Comparison of ENCODE assay signal across 1 cellular context in genomic region chr2:53970898-53971681, GRCh38.
TF ChIP-seq lines count a peak whose summit lies in the region.

Gene PSME4 (minus strand): TSS chr2:53970993. CDS start chr2:53970784, 209 bp downstream.

TF ChIP-seq in HepG2, 621 proteins besides CTCF, POLR2A, EP300 and RAD21 (continued from another document and continues in another):
- TF ChIP-seq YY1 (IDR thresholded peaks at IDR 0.05; ENCODE audit: insufficient read depth, insufficient replicate concordance, low read depth, low read length), result peak; percentile 63
- TF ChIP-seq NBN (conservative IDR thresholded peaks at IDR 0.05), result no peak
- TF ChIP-seq SALL1 (CRISPR knock-in tag; IDR thresholded peaks at IDR 0.05), result peak; percentile 92
- no peak for TF ChIP-seq ZNF562 (CRISPR knock-in tag; IDR thresholded peaks at IDR 0.05; ENCODE audit: borderline replicate concordance)
- TF ChIP-seq MED1 (CRISPR knock-in tag; IDR thresholded peaks at IDR 0.05), result peak; percentile 75; the same call in 1 of the 2 replicates
- TF ChIP-seq SATB2 (CRISPR knock-in tag; IDR thresholded peaks at IDR 0.05), result peak; percentile 86; the same call in 1 of the 2 replicates
- TF ChIP-seq RBM39 (IDR thresholded peaks at IDR 0.05; ENCODE audit: low read depth, low read length, poor library complexity, severe bottlenecking), result no peak
- no peak for TF ChIP-seq ARNT (IDR thresholded peaks at IDR 0.05)
- TF ChIP-seq KDM2A (CRISPR knock-in tag; IDR thresholded peaks at IDR 0.05; ENCODE audit: borderline replicate concordance, low read depth), result peak; percentile 61; the same call in 1 of the 2 replicates
- peak; percentile 99 for TF ChIP-seq MYC (CRISPR knock-in tag; IDR thresholded peaks at IDR 0.05; ENCODE audit: borderline replicate concordance)
- no peak for TF ChIP-seq SRSF9 (IDR thresholded peaks at IDR 0.05; ENCODE audit: borderline replicate concordance, insufficient read depth, low read depth, low read length, poor library complexity, severe bottlenecking)
- peak; percentile 93 for TF ChIP-seq ZNF740 (CRISPR knock-in tag; IDR thresholded peaks at IDR 0.05)
- no peak for TF ChIP-seq TBP (CRISPR knock-in tag; IDR thresholded peaks at IDR 0.05)
- TF ChIP-seq XBP1 (CRISPR knock-in tag; IDR thresholded peaks at IDR 0.05), result peak; percentile 76; the same call in 1 of the 2 replicates
- TF ChIP-seq ZNF737 (CRISPR knock-in tag; IDR thresholded peaks at IDR 0.05; ENCODE audit: borderline replicate concordance), result no peak
- no peak for TF ChIP-seq ZNF577 (CRISPR knock-in tag; IDR thresholded peaks at IDR 0.05; ENCODE audit: borderline replicate concordance, low read depth)
- TF ChIP-seq ZNF609 (CRISPR knock-in tag; IDR thresholded peaks at IDR 0.05; ENCODE audit: borderline replicate concordance), result peak; percentile 17
- peak; percentile 81 for TF ChIP-seq GATAD1 (CRISPR knock-in tag; IDR thresholded peaks at IDR 0.05)
- TF ChIP-seq YEATS4 (CRISPR knock-in tag; IDR thresholded peaks at IDR 0.05; ENCODE audit: borderline replicate concordance), result peak; percentile 95
- no peak; the same call in 1 of the 2 replicates for TF ChIP-seq WIZ (CRISPR knock-in tag; IDR thresholded peaks at IDR 0.05)
- peak; percentile 77; the same call in 1 of the 2 replicates for TF ChIP-seq NAIF1 (CRISPR knock-in tag; IDR thresholded peaks at IDR 0.05; ENCODE audit: borderline replicate concordance)
- no peak for TF ChIP-seq ZNF550 (CRISPR knock-in tag; IDR thresholded peaks at IDR 0.05; ENCODE audit: borderline replicate concordance)
- TF ChIP-seq TAF15 (IDR thresholded peaks at IDR 0.05; ENCODE audit: low read depth, low read length, poor library complexity, severe bottlenecking), result peak; percentile 73
- no peak; the same call in 1 of the 2 replicates for TF ChIP-seq MIER3 (CRISPR knock-in tag; IDR thresholded peaks at IDR 0.05; ENCODE audit: borderline replicate concordance)
- TF ChIP-seq ZNF816 (CRISPR knock-in tag; IDR thresholded peaks at IDR 0.05; ENCODE audit: borderline replicate concordance), result peak; percentile 51; the same call in 1 of the 2 replicates
- peak; percentile 72; the same call in 1 of the 2 replicates for TF ChIP-seq HOXD1 (CRISPR knock-in tag; IDR thresholded peaks at IDR 0.05)
- no peak for TF ChIP-seq PAF1 (CRISPR knock-in tag; IDR thresholded peaks at IDR 0.05)
- peak; percentile 93 for TF ChIP-seq ZFP91 (CRISPR knock-in tag; IDR thresholded peaks at IDR 0.05; ENCODE audit: borderline replicate concordance)
- TF ChIP-seq FOXP4 (CRISPR knock-in tag; IDR thresholded peaks at IDR 0.05), result peak; percentile 49; the same call in 1 of the 2 replicates
- no peak for TF ChIP-seq ZC3H4 (CRISPR knock-in tag; IDR thresholded peaks at IDR 0.05; ENCODE audit: borderline replicate concordance)
- TF ChIP-seq MXD3 (CRISPR knock-in tag; IDR thresholded peaks at IDR 0.05), result peak; percentile 70
- no peak for TF ChIP-seq MYNN (CRISPR knock-in tag; IDR thresholded peaks at IDR 0.05; ENCODE audit: low read depth)
- TF ChIP-seq RNF2 (conservative IDR thresholded peaks at IDR 0.05; ENCODE audit: low read depth), result peak; percentile 91; the same call in 1 of the 2 replicates
- peak; percentile 52 for TF ChIP-seq TBL1XR1 (IDR thresholded peaks at IDR 0.05; ENCODE audit: borderline replicate concordance, low read length, partially characterized antibody)
- 0 out of 2 replicates have a peak, but pooled peaks have one; percentile 64 for TF ChIP-seq ZSCAN12 (CRISPR knock-in tag; IDR thresholded peaks at IDR 0.05)
- TF ChIP-seq PHF20 (CRISPR knock-in tag; IDR thresholded peaks at IDR 0.05), result peak; percentile 85
- no peak for TF ChIP-seq LCORL (IDR thresholded peaks at IDR 0.05)
- peak; percentile 71; the same call in 1 of the 2 replicates for TF ChIP-seq LCORL (CRISPR knock-in tag; IDR thresholded peaks at IDR 0.05)
- TF ChIP-seq ZNF143 (CRISPR knock-in tag; IDR thresholded peaks at IDR 0.05), result peak; percentile 40; the same call in 1 of the 2 replicates
- peak; percentile 27; the same call in 1 of the 2 replicates for TF ChIP-seq THAP9 (CRISPR knock-in tag; IDR thresholded peaks at IDR 0.05; ENCODE audit: borderline replicate concordance)
- peak; percentile 56 for TF ChIP-seq ZNF121 (CRISPR knock-in tag; IDR thresholded peaks at IDR 0.05)
- peak; percentile 63; the same call in 1 of the 2 replicates for TF ChIP-seq ZNF281 (CRISPR knock-in tag; IDR thresholded peaks at IDR 0.05; ENCODE audit: borderline replicate concordance)
- TF ChIP-seq HNRNPL (IDR thresholded peaks at IDR 0.05; ENCODE audit: low read depth, low read length), result no peak
- 0 out of 2 replicates have a peak, but pooled peaks have one; percentile 54 for TF ChIP-seq ZFP1 (CRISPR knock-in tag; IDR thresholded peaks at IDR 0.05)
- peak; percentile 41; the same call in 1 of the 2 replicates for TF ChIP-seq ZNF362 (CRISPR knock-in tag; IDR thresholded peaks at IDR 0.05; ENCODE audit: borderline replicate concordance)
- no peak for TF ChIP-seq ZUFSP (CRISPR knock-in tag; IDR thresholded peaks at IDR 0.05; ENCODE audit: borderline replicate concordance)
- TF ChIP-seq HDAC6 (IDR thresholded peaks at IDR 0.05; ENCODE audit: low read depth, low read length), result no peak
